Comparison of ENCODE assay signal across 8 cellular contexts in the genomic region with DNA sequence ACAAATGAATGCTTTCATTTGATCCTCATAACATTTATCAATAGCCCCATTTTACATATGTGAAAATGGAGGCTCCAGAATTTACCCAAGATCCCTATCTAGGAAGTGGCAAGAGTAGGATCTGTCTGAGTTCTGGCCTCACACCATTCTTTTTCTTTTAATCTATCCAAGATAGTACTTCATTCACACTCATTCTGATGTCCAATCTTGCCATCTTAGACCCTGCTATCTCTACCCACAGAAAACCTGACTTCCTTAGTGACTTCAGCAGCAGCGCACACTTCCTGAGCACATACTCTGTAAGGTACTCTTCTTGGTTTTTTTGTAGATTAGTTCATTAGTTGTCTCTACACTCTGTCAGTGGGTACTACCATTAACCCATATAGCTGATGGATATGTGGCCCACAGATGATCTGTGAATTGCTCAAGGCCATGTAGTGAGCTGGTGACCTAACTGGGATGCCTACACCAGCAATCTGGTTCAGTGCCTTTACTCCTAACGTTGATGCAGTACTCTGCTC. TPM values are rescaled to one million over a fixed set of nuclear protein-coding genes. Genes with fewer than 3 reads are reported as not detected.
DNase-seq lines count a peak whose midpoint lies in the region; ATAC-seq and TF ChIP-seq lines count a peak whose summit lies in the region.

No MANE protein-coding gene starts in this region.

- H3K4me1 ChIP-seq in right cardiac atrium (ENCODE audit: control insufficient read depth, insufficient read depth, low read length) = peaks cover 61% of the 10 kb centered on the region
- H3K4me1 ChIP-seq in muscle layer of duodenum (ENCODE audit: control insufficient read depth in 1 of 2, insufficient read depth in 2 of 2, low read length in 2 of 2) = peaks cover 38 to 43% of the 10 kb centered on the region in 2 donors
- peaks cover 92% of the 10 kb centered on the region for H3K4me1 ChIP-seq in vagina

- H3K4me1 Mint-ChIP-seq in activated naive CD8-positive, alpha-beta T cell treated with anti-CD3 and anti-CD28 coated beads, Interleukin-2, amount 50 U/mL, for 24 hours = peaks cover 96% of the 10 kb centered on the region

- H3K27me3 ChIP-seq in right cardiac atrium (ENCODE audit: control insufficient read depth, insufficient read depth) (no peaks in the 10 kb centered on the region), muscle layer of duodenum (ENCODE audit: low read depth, low read length) (no peaks in the 10 kb centered on the region), vagina (no peaks in the 10 kb centered on the region)

- H3K27me3 Mint-ChIP-seq in activated naive CD8-positive, alpha-beta T cell treated with anti-CD3 and anti-CD28 coated beads, Interleukin-2, amount 50 U/mL, for 24 hours = no peaks in the 10 kb centered on the region

- DNase-seq in right cardiac atrium = no peak
- no peak for DNase-seq in left cardiac atrium
- DNase-seq in activated naive CD8-positive, alpha-beta T cell treated with anti-CD3 and anti-CD28 coated beads, Interleukin-2, amount 50 U/mL, for 24 hours = no peak
- DNase-seq in vagina (ENCODE audit: extremely low spot score in 2 of 2) = no peak
- no peak for DNase-seq in stimulated activated CD4-positive, alpha-beta T cell treated with anti-CD3 and anti-CD28 coated beads, Interleukin-4, amount 100 ng/mL, for 24 hours
- no peak for DNase-seq in NCI-H345 (lab: John Stamatoyannopoulos, UW)

- ATAC-seq in right cardiac atrium (no peak), left cardiac atrium (no peak), HG02938 (IDR thresholded peaks at IDR 0.05; ENCODE audit: unreplicated experiment) (no peak)
- no peak for ATAC-seq in activated naive CD8-positive, alpha-beta T cell treated with anti-CD3 and anti-CD28 coated beads, Interleukin-2, amount 50 U/mL, for 24 hours

- peak overlapping the region; percentile 97 for H3K27ac ChIP-seq in right cardiac atrium (ENCODE audit: low read length)
- peak overlapping the region; percentile 62 for H3K27ac ChIP-seq in muscle layer of duodenum (ENCODE audit: low read length)
- peak overlapping the region; percentile 83 for H3K27ac ChIP-seq in vagina

- H3K36me3 ChIP-seq in muscle layer of duodenum (ENCODE audit: control insufficient read depth in 1 of 2, insufficient read depth in 2 of 2, low read length in 2 of 2) = peaks cover 0 to 3% of the 10 kb centered on the region in 2 donors
- H3K36me3 ChIP-seq in vagina = no peaks in the 10 kb centered on the region

- H3K27ac Mint-ChIP-seq in activated naive CD8-positive, alpha-beta T cell treated with anti-CD3 and anti-CD28 coated beads, Interleukin-2, amount 50 U/mL, for 24 hours = peak overlapping the region; percentile 94

- H3K4me3 Mint-ChIP-seq in activated naive CD8-positive, alpha-beta T cell treated with anti-CD3 and anti-CD28 coated beads, Interleukin-2, amount 50 U/mL, for 24 hours = peak overlapping the region; percentile 83

- H3K9me3 Mint-ChIP-seq in activated naive CD8-positive, alpha-beta T cell treated with anti-CD3 and anti-CD28 coated beads, Interleukin-2, amount 50 U/mL, for 24 hours = no peaks in the 10 kb centered on the region

- 61% methylated on average over 2 of the region's 2 CpGs for WGBS in right cardiac atrium

- H3K36me3 Mint-ChIP-seq in activated naive CD8-positive, alpha-beta T cell treated with anti-CD3 and anti-CD28 coated beads, Interleukin-2, amount 50 U/mL, for 24 hours (ENCODE audit: low read depth) = peaks cover 86% of the 10 kb centered on the region

- intact Hi-C loops in right cardiac atrium (cut with DNase I) (no loop called here), left cardiac atrium (cut with DNase I) (loop anchor here in 1 of 2 donors (5.0 kb wide), 1 partner anchor 38 kb away; no protein-coding TSS in a partner anchor), vagina (cut with DNase I) (no loop called here)

- H3K9me3 ChIP-seq in right cardiac atrium (ENCODE audit: control insufficient read depth, low read length) = no peaks in the 10 kb centered on the region
- H3K9me3 ChIP-seq in muscle layer of duodenum (ENCODE audit: control insufficient read depth in 1 of 2, low read length in 2 of 2) = no peaks in the 10 kb centered on the region
- H3K9me3 ChIP-seq in vagina = no peaks in the 10 kb centered on the region

- TF ChIP-seq POLR2A in vagina (IDR thresholded peaks at IDR 0.05) = no peak

- TF ChIP-seq CTCF in vagina (IDR thresholded peaks at IDR 0.05) = no peak

- no peak overlapping the region for H3K4me3 ChIP-seq in right cardiac atrium (ENCODE audit: low read length)
- H3K4me3 ChIP-seq in muscle layer of duodenum (ENCODE audit: low read depth in 1 of 2, low read length in 2 of 2) = no peak overlapping the region
- H3K4me3 ChIP-seq in vagina = no peak overlapping the region

RNA-seq across cellular contexts. Expression of a gene that starts 36.3 kb away (rescaled TPM):
- 10 to 100 TPM in 1 of 4 donors, 1 to 10 TPM in 3; 3.1 to 13.2 (median 9.0) TPM for total RNA-seq in right cardiac atrium
- 29.5 TPM for polyA plus RNA-seq in right cardiac atrium
- total RNA-seq in left cardiac atrium = 10 to 100 TPM; 11.4 to 12.6 TPM
- total RNA-seq in vagina = 2.5 TPM

RNA-seq across cellular contexts. Expression of a gene that starts 48.7 kb away (rescaled TPM):
- 10 to 100 TPM; 39.9 to 56.9 (median 46.1) TPM for total RNA-seq in right cardiac atrium
- 46.0 TPM for polyA plus RNA-seq in right cardiac atrium
- total RNA-seq in left cardiac atrium = 10 to 100 TPM; 45.1 to 79.8 TPM
- total RNA-seq in vagina = 57.2 TPM
